ENCODE assay signal across 17 cellular contexts in the genomic region with DNA sequence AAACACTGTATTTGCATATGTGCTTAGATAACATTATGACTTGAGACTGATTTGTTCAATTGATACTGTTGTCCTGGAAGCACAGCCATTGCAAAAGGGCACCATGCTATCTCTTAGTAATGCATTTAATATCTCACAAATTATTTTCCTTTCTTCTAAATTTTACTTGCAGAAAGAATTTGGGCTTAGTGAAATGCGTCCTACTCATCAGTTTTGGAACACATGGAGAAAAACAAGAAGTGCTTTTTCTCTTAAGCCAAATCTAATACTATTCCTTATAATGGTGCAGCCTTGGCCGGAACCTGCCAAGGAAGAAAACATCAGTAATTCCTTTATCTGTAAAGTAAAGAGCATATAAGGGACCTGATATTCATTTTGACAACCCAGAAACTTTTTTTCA.
DNase-seq lines count a peak whose midpoint lies in the region; ATAC-seq and TF ChIP-seq lines count a peak whose summit lies in the region.
"Had no signal": no experiment of that assay in that cellular context is flagged by ENCODE, and none has a peak within 500 bp of the region (broad histone marks: within the 10 kb centered on the region; RNA-seq: fewer than 3 reads in every experiment).

No MANE protein-coding gene starts in this region.

- H3K9ac ChIP-seq in BLaER1 treated with 17β-estradiol and CSF1 and Interleukin-3, amounts not matched to agents 10 nM and 100 nM, result no peak overlapping the region

- H4K20me1 ChIP-seq in BLaER1 treated with 17β-estradiol and CSF1 and Interleukin-3, amounts not matched to agents 10 nM and 100 nM, result no peaks in the 10 kb centered on the region
- H4K20me1 ChIP-seq in OCI-LY7 (ENCODE audit: insufficient read depth, low read length), result no peaks in the 10 kb centered on the region

- peaks cover 10 to 49% (median 42%) of the 10 kb centered on the region in 11 experiments; a peak in 20 of 22 replicates for H3K9me3 ChIP-seq in BLaER1 treated with 17β-estradiol and CSF1 and Interleukin-3, amounts not matched to agents 10 nM and 100 nM (replicated peaks in 1 of 11)
- H3K9me3 ChIP-seq in OCI-LY7 (ENCODE audit: low read length) (0 out of 2 replicates have a peak, but pooled peaks cover 3% of the 10 kb centered on the region), T-helper 17 cell (ENCODE audit: control insufficient read depth, low read length, poor library complexity, severe bottlenecking) (no peaks in the 10 kb centered on the region)

- no TSS peak for BruUV-seq in OCI-LY7 (replicated peaks; lab: Mats Ljungman, UMichigan)

- no peaks in the 10 kb centered on the region for H3K27me3 Mint-ChIP-seq in T-helper 17 cell
- H3K27me3 Mint-ChIP-seq in activated naive CD4-positive, alpha-beta T cell treated with anti-CD3 and anti-CD28 coated beads for 36 hours (ENCODE audit: low read depth), result no peaks in the 10 kb centered on the region
- H3K27me3 Mint-ChIP-seq: CD4-positive, alpha-beta T cell had no signal

- intact Hi-C loops in OCI-LY7 (cut with micrococcal nuclease; ENCODE audit: unreplicated experiment), result loop anchor here (10.0 kb wide), 1 partner anchor 1696 kb away; no protein-coding TSS in a partner anchor
- intact Hi-C loops in activated naive CD4-positive, alpha-beta T cell treated with anti-CD3 and anti-CD28 coated beads for 36 hours (cut with micrococcal nuclease), result no loop called here

- no peaks in the 10 kb centered on the region for H3K4me1 Mint-ChIP-seq in T-helper 17 cell
- H3K4me1 Mint-ChIP-seq in activated naive CD4-positive, alpha-beta T cell treated with anti-CD3 and anti-CD28 coated beads for 36 hours (ENCODE audit: low read depth), result no peaks in the 10 kb centered on the region

- H3K27ac ChIP-seq in BLaER1 treated with 17β-estradiol and CSF1 and Interleukin-3, amounts not matched to agents 10 nM and 100 nM, result no peak overlapping the region
- H3K27ac ChIP-seq in OCI-LY7 (ENCODE audit: low read depth, low read length, poor library complexity, severe bottlenecking), result peak overlapping the region; percentile 88
- H3K27ac ChIP-seq in substantia nigra (ENCODE audit: low read depth, low read length, poor library complexity, severe bottlenecking), result peak overlapping the region; percentile 68
- H3K27ac ChIP-seq: HL-60 had no signal

- no peak for TF ChIP-seq CTCF in OCI-LY7 (conservative IDR thresholded peaks at IDR 0.05; ENCODE audit: low read length)

- H3K36me3 ChIP-seq in BLaER1 treated with 17β-estradiol and CSF1 and Interleukin-3, amounts not matched to agents 10 nM and 100 nM, result peaks cover 0 to 14% (median 0%) of the 10 kb centered on the region in 11 experiments; a peak in 2 of 22 replicates
- H3K36me3 ChIP-seq in OCI-LY7 (ENCODE audit: insufficient read depth, low read length), result no peaks in the 10 kb centered on the region; the same call in 1 of the 2 replicates

- H2AFZ ChIP-seq in OCI-LY7 (ENCODE audit: low read length), result peak overlapping the region; percentile 92

- H3K9me2 ChIP-seq in OCI-LY7 (ENCODE audit: insufficient read depth, low read length), result no peaks in the 10 kb centered on the region

- H3K9me3 Mint-ChIP-seq in activated naive CD4-positive, alpha-beta T cell treated with anti-CD3 and anti-CD28 coated beads for 36 hours, result no peaks in the 10 kb centered on the region
- H3K9me3 Mint-ChIP-seq: CD4-positive, alpha-beta T cell had no signal

- POLR2A ChIA-PET in OCI-LY7 (lab: Charles Lee), result no interaction called here

- H3K4me3 Mint-ChIP-seq in T-helper 17 cell, result no peak overlapping the region
- H3K4me3 Mint-ChIP-seq in activated naive CD4-positive, alpha-beta T cell treated with anti-CD3 and anti-CD28 coated beads for 36 hours, result no peak overlapping the region
- H3K4me3 Mint-ChIP-seq: CD4-positive, alpha-beta T cell had no signal

- H3K4me1 ChIP-seq in BLaER1 treated with 17β-estradiol and CSF1 and Interleukin-3, amounts not matched to agents 10 nM and 100 nM, result peaks cover 52 to 93% (median 68%) of the 10 kb centered on the region in 10 experiments
- H3K4me1 ChIP-seq in OCI-LY7 (ENCODE audit: insufficient read depth, low read length, poor library complexity, severe bottlenecking), result peaks cover 68% of the 10 kb centered on the region

- H3K36me3 Mint-ChIP-seq in T-helper 17 cell (ENCODE audit: low read depth), result no peaks in the 10 kb centered on the region
- H3K36me3 Mint-ChIP-seq in activated naive CD4-positive, alpha-beta T cell treated with anti-CD3 and anti-CD28 coated beads for 36 hours (ENCODE audit: low read depth), result no peaks in the 10 kb centered on the region

- H3K79me2 ChIP-seq in OCI-LY7 (ENCODE audit: insufficient read depth, low read depth, low read length), result no peaks in the 10 kb centered on the region

- ATAC-seq in T-helper 17 cell, result no peak

- no peaks in the 10 kb centered on the region for H3K27me3 ChIP-seq in BLaER1 treated with 17β-estradiol and CSF1 and Interleukin-3, amounts not matched to agents 10 nM and 100 nM

- DNase-seq in OCI-LY7 (ENCODE audit: low spot score), result no peak
- peak; percentile 26 for DNase-seq in globus pallidus (ENCODE audit: low spot score)
- no peak for DNase-seq in substantia nigra (lab: John Stamatoyannopoulos, UW)
- DNase-seq in G401 (ENCODE audit: low spot score), result no peak
- no peak for DNase-seq in T-helper 17 cell
- DNase-seq in activated naive CD4-positive, alpha-beta T cell treated with anti-CD3 and anti-CD28 coated beads for 36 hours, result no peak
- DNase-seq: 8988T; AML-193; C1 segment of cervical spinal cord; Calu3; CD4-positive, alpha-beta T cell; DMS 273 treated with DMSO at 0.1 percent for 48 hours; EL; GDM1; H7 had no signal

- no peak overlapping the region for H3K27ac Mint-ChIP-seq in T-helper 17 cell
- H3K27ac Mint-ChIP-seq in activated naive CD4-positive, alpha-beta T cell treated with anti-CD3 and anti-CD28 coated beads for 36 hours, result no peak overlapping the region
- H3K27ac Mint-ChIP-seq: CD4-positive, alpha-beta T cell had no signal

- peak overlapping the region in 9 of 11 experiments; percentile 11 to 85 (median 73); a peak in 12 of 22 replicates for H3K4me2 ChIP-seq in BLaER1 treated with 17β-estradiol and CSF1 and Interleukin-3, amounts not matched to agents 10 nM and 100 nM
- peak overlapping the region; percentile 98 for H3K4me2 ChIP-seq in OCI-LY7 (ENCODE audit: low read length)

- H3K4me3 ChIP-seq in BLaER1 treated with 17β-estradiol and CSF1 and Interleukin-3, amounts not matched to agents 10 nM and 100 nM, result no peak overlapping the region; a peak in 1 of 20 replicates
- H3K4me3 ChIP-seq in OCI-LY7 (ENCODE audit: low read depth, low read length, poor library complexity, severe bottlenecking), result no peak overlapping the region

- CTCF ChIA-PET in OCI-LY7 (lab: Charles Lee; ENCODE audit: unreplicated experiment), result no interaction called here
- CTCF ChIA-PET in activated naive CD4-positive, alpha-beta T cell treated with anti-CD3 and anti-CD28 coated beads for 36 hours (lab: Charles Lee), result no interaction called here

- in situ Hi-C loops in G401 (cut with HindIII; ENCODE audit: low sequenced_read_pairs), result no loop called here

Comparison
In these comparisons a context has a peak if more than half of its experiments do, and no peak if none do; other contexts are left out.
1. H3K27ac ChIP-seq: peak in OCI-LY7 (single experiment) and substantia nigra (single experiment); none in BLaER1 treated with 17β-estradiol and CSF1 and Interleukin-3, amounts not matched to agents 10 nM and 100 nM (0 of 11).